22 cellular contexts compared by ENCODE assay signal in genomic region chr15:66025972-66026371, GRCh38.
"Had no signal": no experiment of that assay in that cellular context is flagged by ENCODE, and none has a peak within 500 bp of the region (broad histone marks: within the 10 kb centered on the region; RNA-seq: fewer than 3 reads in every experiment).

No MANE protein-coding gene starts in this region.

- H3K27ac ChIP-seq: coronary artery, epithelial cell of prostate, heart right ventricle, left ventricle myocardium inferior, prostate gland, transverse colon, uterus had no signal

- ATAC-seq: activated CD4-positive, alpha-beta T cell treated with anti-CD3 and anti-CD28 coated beads for 36 hours; heart right ventricle; natural killer cell; stimulated activated naive B cell treated with anti-CD40 and anti-IgM and Interleukin-4, amounts not matched to agents 10 μg/mL and 1 μg/mL and 100 μg/mL, for 72 hours had no signal

- H3K4me1 Mint-ChIP-seq: activated B cell treated with CpG ODN at 0.5 μM for 24 hours; activated CD4-positive, alpha-beta T cell treated with anti-CD3 and anti-CD28 coated beads for 36 hours; immature natural killer cell; natural killer cell had no signal

- H3K9me3 Mint-ChIP-seq: activated B cell treated with CpG ODN at 0.5 μM for 24 hours; activated naive CD8-positive, alpha-beta T cell treated with anti-CD3 and anti-CD28 coated beads, Interleukin-2, amount 10 ng/mL, durations not matched to agents 7 days and 5 days; immature natural killer cell; mesothelial cell of epicardium; natural killer cell; stimulated activated naive B cell treated with anti-CD40 and anti-IgM and Interleukin-4, amounts not matched to agents 10 μg/mL and 1 μg/mL and 100 μg/mL, for 72 hours had no signal

- H3K4me3 Mint-ChIP-seq: activated B cell treated with CpG ODN at 0.5 μM for 24 hours; activated CD4-positive, alpha-beta T cell treated with anti-CD3 and anti-CD28 coated beads for 36 hours; activated naive CD8-positive, alpha-beta T cell treated with anti-CD3 and anti-CD28 coated beads, Interleukin-2, amount 10 ng/mL, durations not matched to agents 7 days and 5 days; immature natural killer cell; mesothelial cell of epicardium; natural killer cell; stimulated activated naive B cell treated with anti-CD40 and anti-IgM and Interleukin-4, amounts not matched to agents 10 μg/mL and 1 μg/mL and 100 μg/mL, for 72 hours had no signal

- H3K27ac Mint-ChIP-seq: activated B cell treated with CpG ODN at 0.5 μM for 24 hours; activated CD4-positive, alpha-beta T cell treated with anti-CD3 and anti-CD28 coated beads for 36 hours; activated naive CD8-positive, alpha-beta T cell treated with anti-CD3 and anti-CD28 coated beads, Interleukin-2, amount 10 ng/mL, durations not matched to agents 7 days and 5 days; immature natural killer cell; natural killer cell; stimulated activated naive B cell treated with anti-CD40 and anti-IgM and Interleukin-4, amounts not matched to agents 10 μg/mL and 1 μg/mL and 100 μg/mL, for 72 hours had no signal

- H3K9me3 ChIP-seq: heart right ventricle, left ventricle myocardium inferior, prostate gland, transverse colon, uterus had no signal

- DNase-seq: activated B cell treated with CpG ODN at 0.5 μM for 24 hours; activated CD4-positive, alpha-beta T cell treated with anti-CD3 and anti-CD28 coated beads for 36 hours; activated CD4-positive, alpha-beta T cell treated with anti-CD3 and anti-CD28 coated beads, Interleukin-2, amount 50 U/mL, for 48 hours; activated CD8-positive, alpha-beta memory T cell treated with anti-CD3 and anti-CD28 coated beads, Interleukin-2, amount 50 U/mL, for 48 hours; activated naive CD4-positive, alpha-beta T cell treated with Interleukin-2 at 50 U/mL for 16 hours; activated naive CD8-positive, alpha-beta T cell treated with anti-CD3 and anti-CD28 coated beads, Interleukin-2, amount 10 ng/mL, durations not matched to agents 7 days and 5 days; activated T-cell treated with anti-CD3 and anti-CD28 coated beads, Interleukin-2, amount 50 U/mL, for 48 hours; amniotic stem cell; heart right ventricle; immature natural killer cell; left ventricle myocardium inferior; natural killer cell; stimulated activated CD4-positive, alpha-beta T cell treated with anti-CD3 and anti-CD28 coated beads, Interleukin-2, amount 100 ng/mL, for 48 hours; stimulated activated CD8-positive, alpha-beta memory T cell treated with anti-CD3 and anti-CD28 coated beads, Interleukin-4, amount 100 ng/mL, for 48 hours; stimulated activated naive B cell treated with anti-CD40 and anti-IgM and Interleukin-4, amounts not matched to agents 10 μg/mL and 1 μg/mL and 100 μg/mL, for 72 hours; T1000; transverse colon; uterus had no signal

- H3K36me3 Mint-ChIP-seq: activated naive CD8-positive, alpha-beta T cell treated with anti-CD3 and anti-CD28 coated beads, Interleukin-2, amount 10 ng/mL, durations not matched to agents 7 days and 5 days; immature natural killer cell; mesothelial cell of epicardium; natural killer cell; stimulated activated naive B cell treated with anti-CD40 and anti-IgM and Interleukin-4, amounts not matched to agents 10 μg/mL and 1 μg/mL and 100 μg/mL, for 72 hours had no signal

- H3K4me3 ChIP-seq: coronary artery, heart right ventricle, left ventricle myocardium inferior, prostate gland, transverse colon, uterus had no signal

- H3K4me1 ChIP-seq: heart right ventricle, left ventricle myocardium inferior, prostate gland, transverse colon, uterus had no signal

- H3K27me3 ChIP-seq: uterus had no signal

- H3K36me3 ChIP-seq: heart right ventricle, left ventricle myocardium inferior, prostate gland, transverse colon, uterus had no signal
